In genomic region chr10:70132098-70133029, GRCh38 we compare ENCODE assay signal across 8 cellular contexts. TPM values are rescaled to one million over a fixed set of nuclear protein-coding genes. Genes with fewer than 3 reads are reported as not detected.
A peak's percentile ranks its signal among the peaks of the same experiment; 100 is the strongest.
DNase-seq lines count a peak whose midpoint lies in the region; ATAC-seq, FAIRE-seq and TF ChIP-seq lines count a peak whose summit lies in the region.

Gene AIFM2 (minus strand): TSS chr10:70132825. CDS start chr10:70124084, 8,741 bp downstream.

- H3K4me1 ChIP-seq in RWPE2 (ENCODE audit: insufficient read depth, poor library complexity, severe bottlenecking): peaks cover 6% of the 10 kb centered on the region
- peaks cover 12% of the 10 kb centered on the region for H3K4me1 ChIP-seq in GM12878 (ENCODE audit: control insufficient read depth, insufficient read depth, low read length)

- H3K9me3 Mint-ChIP-seq in Calu3 (ENCODE audit: low read depth, unreplicated experiment): no peaks in the 10 kb centered on the region

- TF ChIP-seq EP300 in GM12878 (IDR thresholded peaks at IDR 0.05; ENCODE audit: borderline replicate concordance in 1 of 2, control insufficient read depth in 1 of 2, low read depth in 2 of 2, low read length in 2 of 2): 0 out of 4 replicates have a peak, but pooled peaks of 1 of the 2 experiments have one; percentile 25

- H4K20me1 ChIP-seq in GM12878 (ENCODE audit: control insufficient read depth, insufficient read depth): no peaks in the 10 kb centered on the region

- H3K4me3 ChIP-seq in RWPE2 (ENCODE audit: severe bottlenecking) (peak within 1 kb of the TSS; percentile 46), GM12878 (peak within 1 kb of the TSS; percentile 83), iPS-11a (ENCODE audit: low read depth, low read length) (peak within 1 kb of the TSS; percentile 65), skeletal muscle cell (ENCODE audit: low read depth, low read length) (peak within 1 kb of the TSS; percentile 57)

- ATAC-seq in HG03175 (IDR thresholded peaks at IDR 0.05; ENCODE audit: unreplicated experiment) (peak; percentile 71), RWPE2 (ENCODE audit: low read depth) (peak; percentile 71), GM12878 (peak; percentile 91)

- CTCF ChIA-PET in Calu3 (lab: Charles Lee) (interaction anchor here (0.8 kb wide), 2 partner anchors 17 to 273 kb away, joined by 3 read pairs; no protein-coding TSS in a partner anchor), GM12878 (lab: Yijun Ruan, JAX) (interaction anchor here (0.6 to 2.2 kb wide), 5 partner anchors 10 to 959 kb away, joined by 3 to 18 read pairs (median 3); partner anchors contain the start of gene TYSND1)

- in situ Hi-C loops in GM12878 (cut with MboI): no loop called here

- BruUV-seq in Calu3 (replicated peaks; lab: Mats Ljungman, UMichigan) (no TSS peak), GM12878 (replicated peaks; lab: Mats Ljungman, UMichigan) (no TSS peak)

- peaks cover 29% of the 10 kb centered on the region for H3K79me2 ChIP-seq in GM12878 (ENCODE audit: control insufficient read depth, insufficient read depth, low read length)

- peaks cover 22% of the 10 kb centered on the region for H3K36me3 Mint-ChIP-seq in Calu3 (ENCODE audit: insufficient read depth, unreplicated experiment)

- peak; percentile 87 for DNase-seq in Calu3
- DNase-seq in GM19239 (ENCODE audit: insufficient read length, low spot score): peak; percentile 76
- peak; percentile 83 for DNase-seq in RWPE2 (ENCODE audit: low spot score)
- DNase-seq in GM12878 (ENCODE audit: low read depth, low spot score): no peak
- DNase-seq in skeletal muscle cell (ENCODE audit: low read depth): no peak
- no peak for DNase-seq in hippocampal formation (lab: John Stamatoyannopoulos, UW)

- TF ChIP-seq POLR2A in GM12878 (IDR thresholded peaks at IDR 0.05; ENCODE audit: low read depth, low read length): peak; percentile 88

- RAD21 ChIA-PET in GM12878 (lab: Charles Lee; ENCODE audit: unreplicated experiment): interaction anchor here (1.0 kb wide), 1 partner anchor 14 kb away, joined by 3 read pairs; the partner anchor contains the start of gene TYSND1

- FAIRE-seq in GM19239 (lab: Jason Lieb, UNC) (peak; percentile 45), GM12878 (lab: Jason Lieb, UNC) (peak; percentile 57)

- H3K9me3 ChIP-seq in RWPE2 (ENCODE audit: severe bottlenecking) (no peaks in the 10 kb centered on the region), GM12878 (replicated peaks; ENCODE audit: control insufficient read depth, insufficient read depth, low read length) (no peaks in the 10 kb centered on the region)

- peak within 1 kb of the TSS; percentile 97 for H3K4me2 ChIP-seq in GM12878 (ENCODE audit: control insufficient read depth, insufficient read depth)

- peaks cover 36% of the 10 kb centered on the region for H3K4me1 Mint-ChIP-seq in Calu3 (ENCODE audit: low read depth, unreplicated experiment)

- H3K27ac Mint-ChIP-seq in Calu3 (ENCODE audit: unreplicated experiment): peak within 1 kb of the TSS; percentile 91

- peak within 1 kb of the TSS; percentile 96 for H3K9ac ChIP-seq in GM12878 (ENCODE audit: control insufficient read depth, insufficient read depth, low read length)

- no peaks in the 10 kb centered on the region for H3K27me3 Mint-ChIP-seq in Calu3 (ENCODE audit: unreplicated experiment)

- H2AFZ ChIP-seq in GM12878 (ENCODE audit: control insufficient read depth, low read depth, low read length): peak within 1 kb of the TSS; percentile 92

- intact Hi-C loops in Calu3 (cut with micrococcal nuclease; ENCODE audit: unreplicated experiment): no loop called here
- intact Hi-C loops in GM12878 (cut with micrococcal nuclease; ENCODE audit: unreplicated experiment): no loop called here

- H3K27me3 ChIP-seq in RWPE2 (ENCODE audit: insufficient read depth, poor library complexity, severe bottlenecking) (no peaks in the 10 kb centered on the region), GM12878 (replicated peaks in 1 of 2; ENCODE audit: control insufficient read depth in 2 of 2, insufficient read depth in 2 of 2, low read length in 1 of 2) (no peaks in the 10 kb centered on the region)

- H3K4me3 Mint-ChIP-seq in Calu3 (ENCODE audit: low read depth, unreplicated experiment): peak within 1 kb of the TSS; percentile 98

- POLR2A ChIA-PET in GM12878 (lab: Charles Lee): no interaction called here

- no peak for TF ChIP-seq RAD21 in GM12878 (IDR thresholded peaks at IDR 0.05; ENCODE audit: insufficient read depth, low read depth, low read length)

- WGBS in GM12878 (ENCODE audit: insufficient coverage, insufficient replicate concordance, low lambda C conversion rate, missing lambda C conversion rate): 11% methylated on average over 67 of the region's 80 CpGs

- H3K36me3 ChIP-seq in RWPE2 (ENCODE audit: low read depth) (peaks cover 3% of the 10 kb centered on the region; the same call in 1 of the 2 replicates), GM12878 (ENCODE audit: control insufficient read depth in 2 of 2, insufficient read depth in 2 of 2, low read length in 1 of 2) (no peaks in the 10 kb centered on the region)

- peak within 1 kb of the TSS; percentile 32 for H3K27ac ChIP-seq in RWPE2 (ENCODE audit: poor library complexity, severe bottlenecking)
- peak within 1 kb of the TSS; percentile 89 for H3K27ac ChIP-seq in GM12878 (ENCODE audit: control insufficient read depth, insufficient read depth)

- SMC1A ChIA-PET in GM12878 (lab: Charles Lee; ENCODE audit: uncharacterized antibody, unreplicated experiment): interaction anchor here (1.2 to 1.4 kb wide), 2 partner anchors 12 kb away, joined by 4 to 5 read pairs; no protein-coding TSS in a partner anchor

- TF ChIP-seq CTCF in Calu3 (IDR thresholded peaks at IDR 0.05; ENCODE audit: unreplicated experiment) (no peak), RWPE2 (IDR thresholded peaks at IDR 0.05; ENCODE audit: poor library complexity, severe bottlenecking) (peak; percentile 10), GM12878 (IDR thresholded peaks at IDR 0.05 in 2 of 3, conservative IDR thresholded peaks at IDR 0.05 in 1 of 3; ENCODE audit: control insufficient read depth in 2 of 3, extremely low read depth in 1 of 3, insufficient read depth in 1 of 3, low read depth in 3 of 3, low read length in 3 of 3) (peak in 2 of 3 experiments; percentile 8 to 11; a peak in 2 of 6 replicates)

TF ChIP-seq in GM12878, 131 proteins besides CTCF, POLR2A, EP300 and RAD21 (continues in another document):
- TF ChIP-seq BMI1 (IDR thresholded peaks at IDR 0.05; ENCODE audit: borderline replicate concordance) (no peak), CBX3 (IDR thresholded peaks at IDR 0.05; ENCODE audit: borderline replicate concordance, low read depth) (no peak), HCFC1 (IDR thresholded peaks at IDR 0.05; ENCODE audit: low read length) (no peak), LARP7 (IDR thresholded peaks at IDR 0.05) (peak; percentile 96), HDGF (IDR thresholded peaks at IDR 0.05) (no peak), BACH1 (IDR thresholded peaks at IDR 0.05; ENCODE audit: borderline replicate concordance) (peak; percentile 97), SMAD1 (IDR thresholded peaks at IDR 0.05; ENCODE audit: low read depth, partially characterized antibody) (no peak), RFX5 (IDR thresholded peaks at IDR 0.05; ENCODE audit: low read depth, low read length) (no peak), STAT1 (conservative IDR thresholded peaks at IDR 0.05) (no peak), POU2F2 (IDR thresholded peaks at IDR 0.05; ENCODE audit: borderline replicate concordance, low read depth, low read length) (peak; percentile 16; the same call in 1 of the 3 replicates), DPF2 (IDR thresholded peaks at IDR 0.05) (peak; percentile 87), FOS (IDR thresholded peaks at IDR 0.05; ENCODE audit: borderline replicate concordance, extremely low read depth, insufficient read length) (no peak), EED (IDR thresholded peaks at IDR 0.05; ENCODE audit: low read depth) (peak; percentile 12), ZNF274 (IDR thresholded peaks at IDR 0.05; ENCODE audit: insufficient read depth, insufficient read length) (no peak), MTA2 (IDR thresholded peaks at IDR 0.05; ENCODE audit: low read depth) (no peak)
- TF ChIP-seq, protein P1, sequence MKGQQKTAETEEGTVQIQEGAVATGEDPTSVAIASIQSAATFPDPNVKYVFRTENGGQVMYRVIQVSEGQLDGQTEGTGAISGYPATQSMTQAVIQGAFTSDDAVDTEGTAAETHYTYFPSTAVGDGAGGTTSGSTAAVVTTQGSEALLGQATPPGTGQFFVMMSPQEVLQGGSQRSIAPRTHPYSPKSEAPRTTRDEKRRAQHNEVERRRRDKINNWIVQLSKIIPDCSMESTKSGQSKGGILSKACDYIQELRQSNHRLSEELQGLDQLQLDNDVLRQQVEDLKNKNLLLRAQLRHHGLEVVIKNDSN (IDR thresholded peaks at IDR 0.05; ENCODE audit: borderline replicate concordance, extremely low read length, insufficient read depth, low read depth, low read length): no peak

RNA-seq across cellular contexts. Expression of gene AIFM2, which starts in this region (rescaled TPM):
- total RNA-seq in Calu3 (2022) (20.6 and 21.1 TPM in 2 replicates), GM12878 (2014; rRNA removed) (13.7 and 14.6 TPM in 2 replicates), GM12878 (2014; rRNA removed; fragmentation: Illumina TruSeq; extraction: Trizol) (12.1 and 12.6 TPM in 2 replicates), GM12878 (2021) (20.4 and 20.5 TPM in 2 replicates)
- 10.6 and 10.7 TPM in 2 replicates for total RNA-seq in GM12878 (2013; cell fraction: nucleolus; rRNA removed)
- 6.9 TPM for polyA plus RNA-seq in GM12878 (2011; ENCODE audit: low read depth)
- polyA plus RNA-seq in GM12878 (2011; rRNA removed) (11.7 and 17.5 TPM in 2 replicates), GM12878 (2014; fragmentation: Illumina TruSeq; extraction: Trizol) (5.7 and 12.2 TPM in 2 replicates), GM12878 (2014; fragmentation: Nextera tagmentation; extraction: Ambion mirVana) (1 to 10 TPM; 4.5 to 8.0 TPM), GM12878 (2014; rRNA removed) (20.3 and 24.5 TPM in 2 replicates), GM12878 (2016; fragmentation: Nextera tagmentation; extraction: Ambion mirVana) (10 to 100 TPM; 26.8 to 30.8 TPM)
- 22.9 and 28.1 TPM in 2 replicates for polyA plus RNA-seq in GM12878 (2011; cell fraction: cytosol; rRNA removed)
- 16.8 and 18.6 TPM in 2 replicates for polyA plus RNA-seq in GM12878 (2011; cell fraction: nucleus; rRNA removed)
- polyA plus RNA-seq in GM12878 (2012): 13.4 and 14.1 TPM in 2 replicates
- polyA minus RNA-seq in GM12878 (2011; rRNA and poly(A)+ RNA removed): 10.3 and 17.0 TPM in 2 replicates
- polyA minus RNA-seq in GM12878 (2011; cell fraction: cytosol; rRNA and poly(A)+ RNA removed): 5.7 and 10.8 TPM in 2 replicates
- polyA minus RNA-seq in GM12878 (2011; cell fraction: nucleus; rRNA and poly(A)+ RNA removed): 4.4 and 7.7 TPM in 2 replicates

Comparison
In these comparisons a context has a peak if more than half of its experiments do, and no peak if none do; other contexts are left out.
1. DNase-seq: peak in Calu3 (single experiment), GM19239 (single experiment) and RWPE2 (single experiment); none in GM12878 (single experiment), skeletal muscle cell (single experiment) and hippocampal formation (0 of 2).
2. Peak in every context shown above with its lines, with median percentiles within 50 percentile points of each other: ATAC-seq and H3K4me3 ChIP-seq.